15 cellular contexts compared by ENCODE assay signal in genomic region chr20:35731862-35732643, GRCh38. TPM values are rescaled to one million over a fixed set of nuclear protein-coding genes. Genes with fewer than 3 reads are reported as not detected.
DNase-seq lines count a peak whose midpoint lies in the region; ATAC-seq and TF ChIP-seq lines count a peak whose summit lies in the region.
"Had no signal": no experiment of that assay in that cellular context is flagged by ENCODE, and none has a peak within 500 bp of the region (broad histone marks: within the 10 kb centered on the region; RNA-seq: fewer than 3 reads in every experiment).

No MANE protein-coding gene starts in this region.

- H3K27me3 ChIP-seq in osteoblast (ENCODE audit: insufficient read depth, low read length) (no peaks in the 10 kb centered on the region), BE2C (0 out of 2 replicates have a peak, but pooled peaks cover 3% of the 10 kb centered on the region)
- H3K27me3 ChIP-seq: sigmoid colon had no signal

- H4K20me1 ChIP-seq in osteoblast (ENCODE audit: insufficient read depth, low read length): peaks cover 78% of the 10 kb centered on the region

- no peaks in the 10 kb centered on the region for H3K9me3 Mint-ChIP-seq in activated CD4-positive, alpha-beta T cell treated with anti-CD3 and anti-CD28 coated beads, Interleukin-2, amount 10 ng/mL, durations not matched to agents 24 days and 14 days
- H3K9me3 Mint-ChIP-seq in HFFc6 (peaks cover 5% of the 10 kb centered on the region; the same call in 1 of the 2 replicates), brain (no peaks in the 10 kb centered on the region)
- H3K9me3 Mint-ChIP-seq: nephron had no signal

- H3K4me3 ChIP-seq in osteoblast (ENCODE audit: insufficient read depth, low read length) (no peak overlapping the region), BE2C (ENCODE audit: low read depth, low read length) (no peak overlapping the region)
- H3K4me3 ChIP-seq: lower lobe of right lung, sigmoid colon had no signal

- peaks cover 97% of the 10 kb centered on the region for H3K79me2 ChIP-seq in osteoblast (ENCODE audit: insufficient read depth, low read length)

- H3K27ac ChIP-seq in osteoblast (ENCODE audit: low read depth, low read length): peak overlapping the region; percentile 0
- H3K27ac ChIP-seq: lower lobe of right lung had no signal

- no peak for DNase-seq in activated CD4-positive, alpha-beta T cell treated with anti-CD3 and anti-CD28 coated beads, Interleukin-2, amount 10 ng/mL, durations not matched to agents 24 days and 14 days
- no peak for DNase-seq in activated CD4-positive, alpha-beta T cell treated with anti-CD3 and anti-CD28 coated beads for 48 hours
- DNase-seq in HFFc6 (no peak), osteoblast (ENCODE audit: insufficient read length, low spot score, missing footprints) (no peak), BE2C (no peak)
- DNase-seq: H7; lower lobe of right lung; NCI-H774; sigmoid colon; stimulated activated CD4-positive, alpha-beta T cell treated with anti-CD3 and anti-CD28 coated beads, Interleukin-2, amount 100 ng/mL, for 48 hours; stimulated activated CD8-positive, alpha-beta memory T cell treated with anti-CD3 and anti-CD28 coated beads, Interleukin-4, amount 100 ng/mL, for 48 hours had no signal

- peaks cover 96% of the 10 kb centered on the region for H3K36me3 ChIP-seq in osteoblast (ENCODE audit: insufficient read depth, low read length)
- H3K36me3 ChIP-seq in BE2C: peaks cover 100% of the 10 kb centered on the region

- intact Hi-C loops in activated CD4-positive, alpha-beta T cell treated with anti-CD3 and anti-CD28 coated beads, Interleukin-2, amount 10 ng/mL, durations not matched to agents 24 days and 14 days (cut with micrococcal nuclease): no loop called here

- H3K4me1 ChIP-seq in osteoblast (ENCODE audit: insufficient read depth, low read length) (peaks cover 42% of the 10 kb centered on the region), BE2C (peaks cover 10% of the 10 kb centered on the region)

- H3K9me3 ChIP-seq in osteoblast (ENCODE audit: low read depth, low read length): no peaks in the 10 kb centered on the region
- H3K9me3 ChIP-seq in BE2C: no peaks in the 10 kb centered on the region
- H3K9me3 ChIP-seq: lower lobe of right lung, sigmoid colon had no signal

- H3K27ac Mint-ChIP-seq in activated CD4-positive, alpha-beta T cell treated with anti-CD3 and anti-CD28 coated beads, Interleukin-2, amount 10 ng/mL, durations not matched to agents 24 days and 14 days: no peak overlapping the region
- H3K27ac Mint-ChIP-seq in HFFc6: peak overlapping the region; percentile 49; the same call in 1 of the 2 replicates
- H3K27ac Mint-ChIP-seq in brain: peak overlapping the region in 2 of 5 experiments; percentile 4 to 25
- H3K27ac Mint-ChIP-seq: nephron had no signal

- H3K4me2 ChIP-seq in osteoblast (ENCODE audit: insufficient read depth, low read length): peak overlapping the region; percentile 7

- no peak for ATAC-seq in GM21423 (IDR thresholded peaks at IDR 0.05; ENCODE audit: unreplicated experiment)
- ATAC-seq in GM18520 (IDR thresholded peaks at IDR 0.05; ENCODE audit: unreplicated experiment): no peak
- ATAC-seq: lower lobe of right lung had no signal

- peaks cover 73% of the 10 kb centered on the region for H3K36me3 Mint-ChIP-seq in activated CD4-positive, alpha-beta T cell treated with anti-CD3 and anti-CD28 coated beads, Interleukin-2, amount 10 ng/mL, durations not matched to agents 24 days and 14 days (ENCODE audit: low read depth)
- H3K36me3 Mint-ChIP-seq in HFFc6 (ENCODE audit: low read depth) (peaks cover 45% of the 10 kb centered on the region), brain (peaks cover 90% of the 10 kb centered on the region)

- peaks cover 29% of the 10 kb centered on the region for H3K4me1 Mint-ChIP-seq in activated CD4-positive, alpha-beta T cell treated with anti-CD3 and anti-CD28 coated beads, Interleukin-2, amount 10 ng/mL, durations not matched to agents 24 days and 14 days
- H3K4me1 Mint-ChIP-seq in HFFc6 (ENCODE audit: low read depth) (peaks cover 48% of the 10 kb centered on the region), brain (peaks cover 65% of the 10 kb centered on the region)

- H3K27me3 Mint-ChIP-seq in activated CD4-positive, alpha-beta T cell treated with anti-CD3 and anti-CD28 coated beads, Interleukin-2, amount 10 ng/mL, durations not matched to agents 24 days and 14 days: no peaks in the 10 kb centered on the region
- peaks cover 8% of the 10 kb centered on the region for H3K27me3 Mint-ChIP-seq in HFFc6 (ENCODE audit: insufficient read depth)
- no peaks in the 10 kb centered on the region for H3K27me3 Mint-ChIP-seq in brain

- H3K4me3 Mint-ChIP-seq in activated CD4-positive, alpha-beta T cell treated with anti-CD3 and anti-CD28 coated beads, Interleukin-2, amount 10 ng/mL, durations not matched to agents 24 days and 14 days: peak overlapping the region; percentile 6
- H3K4me3 Mint-ChIP-seq in HFFc6 (peak overlapping the region; percentile 67; the same call in 1 of the 2 replicates), brain (peak overlapping the region in 3 of 5 experiments; percentile 2 to 48 (median 6))
- H3K4me3 Mint-ChIP-seq: nephron had no signal

- TF ChIP-seq CTCF in HFFc6 (IDR thresholded peaks at IDR 0.05): no peak
- TF ChIP-seq CTCF in brain (conservative IDR thresholded peaks at IDR 0.05): no peak
- TF ChIP-seq CTCF in osteoblast (IDR thresholded peaks at IDR 0.05; ENCODE audit: extremely low read depth, low read depth, low read length): no peak
- no peak for TF ChIP-seq CTCF in BE2C (IDR thresholded peaks at IDR 0.05; ENCODE audit: low read depth, low read length)

- H2AFZ ChIP-seq in osteoblast (ENCODE audit: low read length): no peak overlapping the region

RNA-seq across cellular contexts. Expression of gene RBM39, which starts 10.0 kb away (rescaled TPM):
- total RNA-seq in activated CD4-positive, alpha-beta T cell treated with anti-CD3 and anti-CD28 coated beads, Interleukin-2, amount 10 ng/mL, durations not matched to agents 24 days and 14 days: 352 and 354 TPM in 2 replicates
- 100 to 1,000 TPM; 162 to 198 (median 185) TPM for total RNA-seq in HFFc6 (2021; fragmentation: NEBNext Ultra II Directional; extraction: Animal tissue kit (Norgen Biotek cat#: 25700))
- 105 TPM for polyA plus RNA-seq in brain (ENCODE audit: insufficient read depth, low read depth, low replicate concordance)
- 274 and 300 TPM in 2 replicates for total RNA-seq in osteoblast
- 283 TPM for polyA plus RNA-seq in BE2C (2012; ENCODE audit: insufficient read depth, insufficient read length, low read depth)

RNA-seq across cellular contexts. Expression of gene ROMO1, which starts 32.8 kb away (rescaled TPM):
- 82.3 and 94.9 TPM in 2 replicates for total RNA-seq in activated CD4-positive, alpha-beta T cell treated with anti-CD3 and anti-CD28 coated beads, Interleukin-2, amount 10 ng/mL, durations not matched to agents 24 days and 14 days
- 100 to 1,000 TPM; 158 to 236 (median 195) TPM for total RNA-seq in HFFc6 (2021; fragmentation: NEBNext Ultra II Directional; extraction: Animal tissue kit (Norgen Biotek cat#: 25700))
- 249 TPM for polyA plus RNA-seq in brain (ENCODE audit: insufficient read depth, low read depth, low replicate concordance)
- 108 and 124 TPM in 2 replicates for total RNA-seq in osteoblast
- 382 TPM for polyA plus RNA-seq in BE2C (2012; ENCODE audit: insufficient read depth, insufficient read length, low read depth)

RNA-seq across cellular contexts. Expression of gene NFS1, which starts 32.9 kb away (rescaled TPM):
- total RNA-seq in activated CD4-positive, alpha-beta T cell treated with anti-CD3 and anti-CD28 coated beads, Interleukin-2, amount 10 ng/mL, durations not matched to agents 24 days and 14 days: 41.3 and 42.8 TPM in 2 replicates
- 10 to 100 TPM; 28.6 to 40.6 (median 34.6) TPM for total RNA-seq in HFFc6 (2021; fragmentation: NEBNext Ultra II Directional; extraction: Animal tissue kit (Norgen Biotek cat#: 25700))
- 44.4 TPM for polyA plus RNA-seq in brain (ENCODE audit: insufficient read depth, low read depth, low replicate concordance)
- total RNA-seq in osteoblast: 21.7 and 29.5 TPM in 2 replicates
- 21.3 TPM for polyA plus RNA-seq in BE2C (2012; ENCODE audit: insufficient read depth, insufficient read length, low read depth)

RNA-seq across cellular contexts. Expression of gene PHF20, which starts 39.8 kb away (rescaled TPM):
- total RNA-seq in activated CD4-positive, alpha-beta T cell treated with anti-CD3 and anti-CD28 coated beads, Interleukin-2, amount 10 ng/mL, durations not matched to agents 24 days and 14 days: 53.8 and 62.9 TPM in 2 replicates
- total RNA-seq in HFFc6 (2021; fragmentation: NEBNext Ultra II Directional; extraction: Animal tissue kit (Norgen Biotek cat#: 25700)): 10 to 100 TPM; 31.5 to 40.9 (median 36.2) TPM
- polyA plus RNA-seq in brain (ENCODE audit: insufficient read depth, low read depth, low replicate concordance): 34.9 TPM
- total RNA-seq in osteoblast: 34.8 and 39.1 TPM in 2 replicates
- 17.6 TPM for polyA plus RNA-seq in BE2C (2012; ENCODE audit: insufficient read depth, insufficient read length, low read depth)

Comparison
In these comparisons a context has a peak if more than half of its experiments do, and no peak if none do; other contexts are left out.
1. H3K4me3 Mint-ChIP-seq: peak in every context shown above with its lines; median percentile 67 in HFFc6; 6 in activated CD4-positive, alpha-beta T cell treated with anti-CD3 and anti-CD28 coated beads, Interleukin-2, amount 10 ng/mL, durations not matched to agents 24 days and 14 days; 6 in brain.